ENCODE assay signal across 1 cellular context in the genomic region with DNA sequence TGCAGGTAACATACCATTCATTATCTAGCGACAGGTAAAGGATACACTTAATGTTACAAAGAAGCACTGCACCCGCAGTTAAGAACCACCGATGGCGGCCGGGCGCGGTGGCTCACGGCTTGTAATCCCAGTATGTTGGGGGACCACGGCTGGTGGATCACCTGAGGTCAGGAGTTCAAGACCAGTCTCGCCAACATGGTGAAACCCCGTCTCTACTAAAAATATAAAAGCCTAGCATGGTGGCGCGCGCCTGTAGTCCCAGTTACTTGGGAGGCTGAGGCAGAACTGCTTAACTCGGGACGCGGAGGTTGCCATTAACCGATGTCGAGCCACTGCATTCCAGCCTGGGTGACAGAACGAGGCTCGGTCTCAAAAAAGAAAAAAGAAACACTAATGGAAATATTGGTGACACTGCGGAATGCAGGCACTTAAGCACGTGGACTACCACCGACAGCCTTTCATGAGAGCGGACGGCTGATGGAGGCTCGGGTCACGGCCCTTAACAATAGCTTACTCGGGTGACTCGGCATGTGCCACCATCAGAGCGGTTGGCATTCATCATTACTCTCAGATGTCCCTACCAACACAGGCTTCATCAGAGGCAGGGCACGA.
TF ChIP-seq lines count a peak whose summit lies in the region.

No MANE protein-coding gene starts in this region.

TF ChIP-seq in WTC11, 78 proteins besides CTCF, POLR2A, EP300 and RAD21 (continued from another document):
- TF ChIP-seq, protein P1, sequence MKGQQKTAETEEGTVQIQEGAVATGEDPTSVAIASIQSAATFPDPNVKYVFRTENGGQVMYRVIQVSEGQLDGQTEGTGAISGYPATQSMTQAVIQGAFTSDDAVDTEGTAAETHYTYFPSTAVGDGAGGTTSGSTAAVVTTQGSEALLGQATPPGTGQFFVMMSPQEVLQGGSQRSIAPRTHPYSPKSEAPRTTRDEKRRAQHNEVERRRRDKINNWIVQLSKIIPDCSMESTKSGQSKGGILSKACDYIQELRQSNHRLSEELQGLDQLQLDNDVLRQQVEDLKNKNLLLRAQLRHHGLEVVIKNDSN (CRISPR knock-in tag; IDR thresholded peaks at IDR 0.05) = no peak
- TF ChIP-seq, protein P2, sequence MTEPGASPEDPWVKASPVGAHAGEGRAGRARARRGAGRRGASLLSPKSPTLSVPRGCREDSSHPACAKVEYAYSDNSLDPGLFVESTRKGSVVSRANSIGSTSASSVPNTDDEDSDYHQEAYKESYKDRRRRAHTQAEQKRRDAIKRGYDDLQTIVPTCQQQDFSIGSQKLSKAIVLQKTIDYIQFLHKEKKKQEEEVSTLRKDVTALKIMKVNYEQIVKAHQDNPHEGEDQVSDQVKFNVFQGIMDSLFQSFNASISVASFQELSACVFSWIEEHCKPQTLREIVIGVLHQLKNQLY (CRISPR knock-in tag; IDR thresholded peaks at IDR 0.05) = no peak
- TF ChIP-seq PRRX2 (CRISPR knock-in tag; IDR thresholded peaks at IDR 0.05) (peak; percentile 89), MYBL2 (CRISPR knock-in tag; IDR thresholded peaks at IDR 0.05) (no peak), TP53 (CRISPR knock-in tag; IDR thresholded peaks at IDR 0.05) (no peak), FOXK1 (CRISPR knock-in tag; IDR thresholded peaks at IDR 0.05) (no peak), FOXP1 (CRISPR knock-in tag; IDR thresholded peaks at IDR 0.05; ENCODE audit: borderline replicate concordance) (0 out of 2 replicates have a peak, but pooled peaks have one; percentile 17), EMX1 (CRISPR knock-in tag; IDR thresholded peaks at IDR 0.05) (peak; percentile 97), E2F4 (CRISPR knock-in tag; IDR thresholded peaks at IDR 0.05; ENCODE audit: borderline replicate concordance, low read depth) (no peak), JUN (CRISPR knock-in tag; IDR thresholded peaks at IDR 0.05) (no peak), NFATC4 (CRISPR knock-in tag; IDR thresholded peaks at IDR 0.05) (peak; percentile 93; the same call in 1 of the 2 replicates), TEAD4 (CRISPR knock-in tag; IDR thresholded peaks at IDR 0.05) (no peak), ETV6 (CRISPR knock-in tag; IDR thresholded peaks at IDR 0.05) (no peak), STAT6 (CRISPR knock-in tag; conservative IDR thresholded peaks at IDR 0.05; ENCODE audit: low read depth) (no peak)
- TF ChIP-seq, protein P3, sequence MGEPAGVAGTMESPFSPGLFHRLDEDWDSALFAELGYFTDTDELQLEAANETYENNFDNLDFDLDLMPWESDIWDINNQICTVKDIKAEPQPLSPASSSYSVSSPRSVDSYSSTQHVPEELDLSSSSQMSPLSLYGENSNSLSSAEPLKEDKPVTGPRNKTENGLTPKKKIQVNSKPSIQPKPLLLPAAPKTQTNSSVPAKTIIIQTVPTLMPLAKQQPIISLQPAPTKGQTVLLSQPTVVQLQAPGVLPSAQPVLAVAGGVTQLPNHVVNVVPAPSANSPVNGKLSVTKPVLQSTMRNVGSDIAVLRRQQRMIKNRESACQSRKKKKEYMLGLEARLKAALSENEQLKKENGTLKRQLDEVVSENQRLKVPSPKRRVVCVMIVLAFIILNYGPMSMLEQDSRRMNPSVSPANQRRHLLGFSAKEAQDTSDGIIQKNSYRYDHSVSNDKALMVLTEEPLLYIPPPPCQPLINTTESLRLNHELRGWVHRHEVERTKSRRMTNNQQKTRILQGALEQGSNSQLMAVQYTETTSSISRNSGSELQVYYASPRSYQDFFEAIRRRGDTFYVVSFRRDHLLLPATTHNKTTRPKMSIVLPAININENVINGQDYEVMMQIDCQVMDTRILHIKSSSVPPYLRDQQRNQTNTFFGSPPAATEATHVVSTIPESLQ (CRISPR knock-in tag; IDR thresholded peaks at IDR 0.05) = no peak
